ENCODE assay signal across 8 cellular contexts in genomic region chr1:235504494-235505222, GRCh38. TPM values are rescaled to one million over a fixed set of nuclear protein-coding genes. Genes with fewer than 3 reads are reported as not detected.
A peak's percentile ranks its signal among the peaks of the same experiment; 100 is the strongest.
DNase-seq lines count a peak whose midpoint lies in the region; ATAC-seq and TF ChIP-seq lines count a peak whose summit lies in the region.

No MANE protein-coding gene starts in this region.

- no peaks in the 10 kb centered on the region for H3K36me3 ChIP-seq in psoas muscle (ENCODE audit: insufficient read depth in 1 of 2, low read depth in 1 of 2)
- no peaks in the 10 kb centered on the region for H3K36me3 ChIP-seq in uterus

- TF ChIP-seq CTCF in GM13976 (IDR thresholded peaks at IDR 0.05; ENCODE audit: borderline replicate concordance, control extremely low read depth, extremely low read depth, insufficient read depth, missing control alignments) = peak; percentile 82
- peak; percentile 78 for TF ChIP-seq CTCF in psoas muscle (IDR thresholded peaks at IDR 0.05)
- peak; percentile 82 to 96 (median 92) for TF ChIP-seq CTCF in uterus (IDR thresholded peaks at IDR 0.05)

- ATAC-seq in HG02870 (IDR thresholded peaks at IDR 0.05; ENCODE audit: unreplicated experiment) (peak; percentile 73), left ventricle myocardium superior (peak; percentile 91), psoas muscle (peak; percentile 87 to 92 (median 89))

- 0% methylated on average over 55 to 61 of the region's 61 CpGs for WGBS in psoas muscle, 3 donors

- peak in 1 of 2 donors; percentile 80 for TF ChIP-seq POLR2A in uterus (IDR thresholded peaks at IDR 0.05)

- peak; percentile 96 for DNase-seq in GM13976 (ENCODE audit: low spot score)
- peak; percentile 99 for DNase-seq in NCI-H146 (lab: John Stamatoyannopoulos, UW)
- peak; percentile 94 to 99 (median 98) for DNase-seq in T-helper 1 cell
- peak; percentile 90 to 100 (median 98) for DNase-seq in amygdala (lab: John Stamatoyannopoulos, UW)
- DNase-seq in left ventricle myocardium superior = peak; percentile 100
- peak; percentile 99 to 100 for DNase-seq in psoas muscle
- DNase-seq in uterus = peak; percentile 99 to 100

- H3K9me3 ChIP-seq in psoas muscle (no peaks in the 10 kb centered on the region), uterus (no peaks in the 10 kb centered on the region)

- H3K27me3 ChIP-seq in psoas muscle (ENCODE audit: insufficient read depth in 3 of 3, low read length in 2 of 3) (no peaks in the 10 kb centered on the region), uterus (no peaks in the 10 kb centered on the region)

- peaks cover 32% of the 10 kb centered on the region for H3K4me1 ChIP-seq in psoas muscle
- H3K4me1 ChIP-seq in uterus = no peaks in the 10 kb centered on the region

- peak overlapping the region; percentile 87 for H3K4me3 ChIP-seq in psoas muscle
- peak overlapping the region; percentile 69 to 91 for H3K4me3 ChIP-seq in uterus

- in situ Hi-C loops in GM13976 (cut with MboI; ENCODE audit: low sequenced_read_pairs, unreplicated experiment) = loop anchor here (25.0 kb wide), 2 partner anchors 283 to 458 kb away; no protein-coding TSS in a partner anchor

- intact Hi-C loops in left ventricle myocardium superior (cut with micrococcal nuclease) (no loop called here), psoas muscle (cut with DNase I) (loop anchor here in 1 of 2 donors (5.0 kb wide), 1 partner anchor 363 kb away; the partner anchor contains the start of gene LYST), uterus (cut with DNase I; ENCODE audit: low total_unique reads) (no loop called here)

- H3K27ac ChIP-seq in psoas muscle (peak overlapping the region; percentile 99), uterus (peak overlapping the region; percentile 97 to 98)

RNA-seq across cellular contexts. Expression of gene B3GALNT2, which starts 0.4 kb away (rescaled TPM):
- total RNA-seq in left ventricle myocardium superior = 20.7 TPM
- 10 to 100 TPM; 27.0 to 46.9 (median 34.5) TPM for total RNA-seq in psoas muscle
- polyA plus RNA-seq in psoas muscle = 10 to 100 TPM in 1 of 3 donors, 1 to 10 TPM in 2; 7.1 to 25.7 (median 7.4) TPM
- total RNA-seq in uterus = 10 to 100 TPM in 3 of 4 donors, 1 to 10 TPM in 1; 4.4 to 55.4 (median 38.6) TPM

Comparison
In these comparisons a context has a peak if more than half of its experiments do, and no peak if none do; other contexts are left out.
1. Peak in every context shown above with its lines: DNase-seq, ATAC-seq, H3K4me3 ChIP-seq and H3K27ac ChIP-seq.